9 cellular contexts compared by ENCODE assay signal in the genomic region with DNA sequence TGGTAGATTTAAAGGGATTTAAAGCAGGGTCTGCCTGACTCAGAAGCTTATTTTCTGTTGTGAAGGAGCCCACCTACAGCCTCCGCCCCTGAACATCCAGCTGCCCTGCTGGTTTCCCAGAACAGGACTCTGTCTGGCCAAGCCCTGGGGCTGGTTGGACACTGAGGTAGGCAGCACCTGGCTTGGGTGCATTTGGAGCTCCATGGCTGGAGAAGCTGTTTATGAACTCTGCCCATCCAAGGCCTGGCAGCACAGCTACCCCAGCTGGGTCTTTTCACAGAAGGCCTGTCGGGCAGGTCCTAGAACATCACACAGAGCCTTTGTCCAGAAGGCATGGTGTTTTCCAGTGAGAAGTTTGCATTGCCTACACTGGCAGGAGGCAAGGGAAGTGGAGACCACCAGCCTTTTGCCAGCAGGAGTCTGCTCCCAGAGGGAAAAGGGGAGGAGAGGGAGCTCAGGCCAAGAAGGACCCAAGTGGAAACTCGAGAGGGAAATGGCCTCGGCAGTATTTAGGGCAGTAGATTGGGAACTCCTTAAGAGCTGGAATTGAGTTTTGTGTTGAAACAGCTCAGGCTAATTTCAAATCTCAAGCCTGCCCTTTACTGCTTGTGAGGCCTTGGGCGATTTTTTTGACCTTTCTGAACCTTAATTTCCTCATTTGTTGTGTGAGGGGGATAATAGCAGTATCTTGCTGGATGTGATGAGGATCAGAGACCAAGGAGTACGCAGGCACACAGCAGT. TPM values are rescaled to one million over a fixed set of nuclear protein-coding genes. Genes with fewer than 3 reads are reported as not detected.
A peak's percentile ranks its signal among the peaks of the same experiment; 100 is the strongest.
DNase-seq lines count a peak whose midpoint lies in the region; ATAC-seq and TF ChIP-seq lines count a peak whose summit lies in the region.
"Had no signal": no experiment of that assay in that cellular context is flagged by ENCODE, and none has a peak within 500 bp of the region (broad histone marks: within the 10 kb centered on the region; RNA-seq: fewer than 3 reads in every experiment).

No MANE protein-coding gene starts in this region.

- H3K4me3 ChIP-seq in Loucy (ENCODE audit: low read length, poor library complexity, severe bottlenecking), result peak overlapping the region; percentile 10
- H3K4me3 ChIP-seq in MG63, result no peak overlapping the region

- no peaks in the 10 kb centered on the region for H3K27me3 Mint-ChIP-seq in activated naive CD8-positive, alpha-beta T cell treated with anti-CD3 and anti-CD28 coated beads for 36 hours
- H3K27me3 Mint-ChIP-seq in stimulated activated naive B cell treated with anti-CD40 and anti-IgM and Interleukin-4, amounts not matched to agents 10 μg/mL and 1 μg/mL and 100 μg/mL, for 72 hours, result no peaks in the 10 kb centered on the region

- no peak for DNase-seq in activated naive CD8-positive, alpha-beta T cell treated with anti-CD3 and anti-CD28 coated beads for 36 hours
- DNase-seq in islet precursor cell (peak; percentile 20), NCI-H146 treated with DMSO at 0.1 percent for 48 hours (lab: John Stamatoyannopoulos, UW; ENCODE audit: unreplicated experiment) (no peak), MG63 (no peak), hepatic stellate cell (ENCODE audit: low spot score) (no peak)
- no peak for DNase-seq in stimulated activated naive B cell treated with anti-CD40 and anti-IgM and Interleukin-4, amounts not matched to agents 10 μg/mL and 1 μg/mL and 100 μg/mL, for 72 hours
- no peak for DNase-seq in stimulated activated CD4-positive, alpha-beta T cell treated with anti-CD3 and anti-CD28 coated beads, Interleukin-1b, Interleukin-23, amount 100 ng/mL, for 48 hours
- DNase-seq: stimulated activated CD4-positive, alpha-beta T cell treated with anti-CD3 and anti-CD28 coated beads, Interleukin-12 subunit alpha, Interleukin-12 subunit beta, amount 100 ng/mL, for 4 hours had no signal

- H3F3A ChIP-seq in Loucy (ENCODE audit: low read depth), result peaks cover 19% of the 10 kb centered on the region

- peaks cover 13% of the 10 kb centered on the region for H3K36me3 Mint-ChIP-seq in activated naive CD8-positive, alpha-beta T cell treated with anti-CD3 and anti-CD28 coated beads for 36 hours
- H3K36me3 Mint-ChIP-seq in stimulated activated naive B cell treated with anti-CD40 and anti-IgM and Interleukin-4, amounts not matched to agents 10 μg/mL and 1 μg/mL and 100 μg/mL, for 72 hours, result no peaks in the 10 kb centered on the region

- peak overlapping the region; percentile 71 for H3K9ac ChIP-seq in Loucy (ENCODE audit: low read depth, low read length, poor library complexity, severe bottlenecking)

- H4K20me1 ChIP-seq in Loucy (ENCODE audit: insufficient read depth, low read length, poor library complexity, severe bottlenecking), result no peaks in the 10 kb centered on the region

- peaks cover 73% of the 10 kb centered on the region for H3K4me1 ChIP-seq in Loucy (ENCODE audit: insufficient read depth, low read length, poor library complexity, severe bottlenecking)

- H3K4me2 ChIP-seq in Loucy (ENCODE audit: low read depth, low read length, poor library complexity, severe bottlenecking), result peak overlapping the region; percentile 78

- no peak for TF ChIP-seq CTCF in Loucy (conservative IDR thresholded peaks at IDR 0.05; ENCODE audit: low read length)

- peaks cover 12% of the 10 kb centered on the region for H3K9me3 Mint-ChIP-seq in activated naive CD8-positive, alpha-beta T cell treated with anti-CD3 and anti-CD28 coated beads for 36 hours
- H3K9me3 Mint-ChIP-seq in stimulated activated naive B cell treated with anti-CD40 and anti-IgM and Interleukin-4, amounts not matched to agents 10 μg/mL and 1 μg/mL and 100 μg/mL, for 72 hours, result no peaks in the 10 kb centered on the region

- no peaks in the 10 kb centered on the region for H3K36me3 ChIP-seq in Loucy (ENCODE audit: insufficient read depth, low read length)
- H3K36me3 ChIP-seq in MG63, result no peaks in the 10 kb centered on the region

- H3K79me2 ChIP-seq in Loucy (ENCODE audit: insufficient read depth, low read length), result no peaks in the 10 kb centered on the region

- H2AFZ ChIP-seq in Loucy (ENCODE audit: low read length), result 0 out of 2 replicates have a peak overlapping the region, but pooled peaks have one; percentile 1

- peak overlapping the region; percentile 95 for H3K27ac Mint-ChIP-seq in activated naive CD8-positive, alpha-beta T cell treated with anti-CD3 and anti-CD28 coated beads for 36 hours
- H3K27ac Mint-ChIP-seq in stimulated activated naive B cell treated with anti-CD40 and anti-IgM and Interleukin-4, amounts not matched to agents 10 μg/mL and 1 μg/mL and 100 μg/mL, for 72 hours, result peak overlapping the region; percentile 82

- H3K27me3 ChIP-seq in Loucy (ENCODE audit: insufficient read depth, low read length, poor library complexity, severe bottlenecking) (no peaks in the 10 kb centered on the region), MG63 (no peaks in the 10 kb centered on the region)

- peaks cover 72% of the 10 kb centered on the region for H3K4me1 Mint-ChIP-seq in activated naive CD8-positive, alpha-beta T cell treated with anti-CD3 and anti-CD28 coated beads for 36 hours
- peaks cover 48 to 59% of the 10 kb centered on the region in 2 donors for H3K4me1 Mint-ChIP-seq in stimulated activated naive B cell treated with anti-CD40 and anti-IgM and Interleukin-4, amounts not matched to agents 10 μg/mL and 1 μg/mL and 100 μg/mL, for 72 hours

- no peaks in the 10 kb centered on the region for H3K9me2 ChIP-seq in Loucy (replicated peaks; ENCODE audit: low read depth, low read length)

- no peaks in the 10 kb centered on the region for H3K9me3 ChIP-seq in Loucy (ENCODE audit: insufficient read depth, low read depth, low read length)
- no peaks in the 10 kb centered on the region for H3K9me3 ChIP-seq in MG63

- ATAC-seq in stimulated activated naive B cell treated with anti-CD40 and anti-IgM and Interleukin-4, amounts not matched to agents 10 μg/mL and 1 μg/mL and 100 μg/mL, for 72 hours (replicated peaks), result no peak

- no peak overlapping the region for H3K4me3 Mint-ChIP-seq in activated naive CD8-positive, alpha-beta T cell treated with anti-CD3 and anti-CD28 coated beads for 36 hours
- peak overlapping the region; percentile 29 to 40 for H3K4me3 Mint-ChIP-seq in stimulated activated naive B cell treated with anti-CD40 and anti-IgM and Interleukin-4, amounts not matched to agents 10 μg/mL and 1 μg/mL and 100 μg/mL, for 72 hours

RNA-seq across cellular contexts. Expression of a gene that starts 12.4 kb away (rescaled TPM):
- 100 to 1,000 TPM; 125 TPM for total RNA-seq in activated naive CD8-positive, alpha-beta T cell treated with anti-CD3 and anti-CD28 coated beads for 36 hours
- 20.0 and 25.8 TPM in 2 replicates for total RNA-seq in MG63 (2014; rRNA removed; shearing (Covaris generic); ENCODE audit: low replicate concordance)

RNA-seq across cellular contexts. Expression of a gene that starts 59.6 kb away (rescaled TPM):
- 10 to 100 TPM; 35.6 to 37.1 TPM for total RNA-seq in activated naive CD8-positive, alpha-beta T cell treated with anti-CD3 and anti-CD28 coated beads for 36 hours
- 13.1 and 28.5 TPM in 2 replicates for total RNA-seq in MG63 (2014; rRNA removed; shearing (Covaris generic); ENCODE audit: low replicate concordance)
